Comparison of ENCODE assay signal across 1 cellular context in genomic region chr10:110664483-110665420, GRCh38.
TF ChIP-seq lines count a peak whose summit lies in the region.

No MANE protein-coding gene starts in this region.

TF ChIP-seq in HEK293, 187 proteins besides CTCF, POLR2A, EP300 and RAD21 (continued from another document):
- TF ChIP-seq PRDM10 (tag by site-specific recombination; IDR thresholded peaks at IDR 0.05) (peak; percentile 70), ZNF366 (tag by site-specific recombination; conservative IDR thresholded peaks at IDR 0.05) (peak; percentile 89), ZSCAN23 (tag by site-specific recombination; IDR thresholded peaks at IDR 0.05) (0 out of 2 replicates have a peak, but pooled peaks have one; percentile 71), ZNF629 (tag by site-specific recombination; IDR thresholded peaks at IDR 0.05) (peak; percentile 79), YY1 (tag by site-specific recombination; IDR thresholded peaks at IDR 0.05) (no peak), ZBTB6 (tag by site-specific recombination; IDR thresholded peaks at IDR 0.05) (peak; percentile 83), ZBTB17 (tag by site-specific recombination; IDR thresholded peaks at IDR 0.05) (peak; percentile 96), ZSCAN30 (tag by site-specific recombination; IDR thresholded peaks at IDR 0.05) (peak; percentile 53; the same call in 1 of the 2 replicates), ZNF596 (tag by site-specific recombination; IDR thresholded peaks at IDR 0.05) (peak; percentile 87), ZNF19 (tag by site-specific recombination; IDR thresholded peaks at IDR 0.05; ENCODE audit: low read depth) (no peak), ZNF843 (tag by site-specific recombination; IDR thresholded peaks at IDR 0.05) (peak; percentile 61; the same call in 1 of the 2 replicates), ZEB2 (tag by site-specific recombination; IDR thresholded peaks at IDR 0.05) (peak; percentile 86; the same call in 1 of the 2 replicates), ZNF24 (tag by site-specific recombination; IDR thresholded peaks at IDR 0.05) (peak; percentile 82), PBX3 (CRISPR knock-in tag; IDR thresholded peaks at IDR 0.05) (no peak), ZFP69B (tag by site-specific recombination; IDR thresholded peaks at IDR 0.05) (0 out of 2 replicates have a peak, but pooled peaks have one; percentile 33), ZXDB (tag by site-specific recombination; IDR thresholded peaks at IDR 0.05) (peak; percentile 67), MYNN (tag by site-specific recombination; IDR thresholded peaks at IDR 0.05; ENCODE audit: borderline replicate concordance) (no peak), ZNF692 (tag by site-specific recombination; IDR thresholded peaks at IDR 0.05) (peak; percentile 59; the same call in 1 of the 2 replicates), ZNF248 (tag by site-specific recombination; IDR thresholded peaks at IDR 0.05) (no peak), ZNF645 (tag by site-specific recombination; IDR thresholded peaks at IDR 0.05) (no peak), ZNF155 (tag by site-specific recombination; IDR thresholded peaks at IDR 0.05) (no peak), ZNF335 (tag by site-specific recombination; conservative IDR thresholded peaks at IDR 0.05) (peak; percentile 65), SETDB1 (IDR thresholded peaks at IDR 0.05; ENCODE audit: insufficient read length, low read length) (peak; percentile 7), ZNF501 (tag by site-specific recombination; IDR thresholded peaks at IDR 0.05) (0 out of 2 replicates have a peak, but pooled peaks have one; percentile 25), ZNF518A (tag by site-specific recombination; conservative IDR thresholded peaks at IDR 0.05; ENCODE audit: low read depth) (0 out of 2 replicates have a peak, but pooled peaks have one; percentile 17), SP7 (tag by site-specific recombination; IDR thresholded peaks at IDR 0.05) (peak; percentile 86)
